Comparison of ENCODE assay signal across 8 cellular contexts in genomic region chr2:193695367-193695766, GRCh38.
A peak's percentile ranks its signal among the peaks of the same experiment; 100 is the strongest.
DNase-seq lines count a peak whose midpoint lies in the region; ATAC-seq and TF ChIP-seq lines count a peak whose summit lies in the region.

No MANE protein-coding gene starts in this region.

- H3K27ac Mint-ChIP-seq in activated T-helper 2 cell treated with anti-CD3 and anti-CD28 coated beads, Interferon-gamma antibody, Interleukin-2, Interleukin-4, amounts not matched to agents 10 μg/mL and 5 μg/mL and 100 μg/mL, durations not matched to agents 14 hours and 24 hours and 36 hours: no peak overlapping the region

- H3K4me1 Mint-ChIP-seq in activated T-helper 2 cell treated with anti-CD3 and anti-CD28 coated beads, Interferon-gamma antibody, Interleukin-2, Interleukin-4, amounts not matched to agents 10 μg/mL and 5 μg/mL and 100 μg/mL, durations not matched to agents 14 hours and 24 hours and 36 hours (ENCODE audit: low read depth): no peaks in the 10 kb centered on the region

- H3K27me3 Mint-ChIP-seq in activated T-helper 2 cell treated with anti-CD3 and anti-CD28 coated beads, Interferon-gamma antibody, Interleukin-2, Interleukin-4, amounts not matched to agents 10 μg/mL and 5 μg/mL and 100 μg/mL, durations not matched to agents 14 hours and 24 hours and 36 hours (ENCODE audit: low read depth): no peaks in the 10 kb centered on the region

- H3K9me3 ChIP-seq in upper lobe of right lung: no peaks in the 10 kb centered on the region

- no peak overlapping the region for H3K4me3 Mint-ChIP-seq in activated T-helper 2 cell treated with anti-CD3 and anti-CD28 coated beads, Interferon-gamma antibody, Interleukin-2, Interleukin-4, amounts not matched to agents 10 μg/mL and 5 μg/mL and 100 μg/mL, durations not matched to agents 14 hours and 24 hours and 36 hours (ENCODE audit: low read depth)

- intact Hi-C loops in upper lobe of right lung (cut with DNase I): no loop called here
- intact Hi-C loops in activated T-helper 2 cell treated with anti-CD3 and anti-CD28 coated beads, Interferon-gamma antibody, Interleukin-2, Interleukin-4, amounts not matched to agents 10 μg/mL and 5 μg/mL and 100 μg/mL, durations not matched to agents 14 hours and 24 hours and 36 hours (cut with micrococcal nuclease): no loop called here

- H3K27me3 ChIP-seq in upper lobe of right lung: no peaks in the 10 kb centered on the region

- TF ChIP-seq CTCF in GM12864 (IDR thresholded peaks at IDR 0.05; ENCODE audit: low read depth, low read length, missing control alignments) (peak; percentile 42), epithelial cell of proximal tubule (conservative IDR thresholded peaks at IDR 0.05; ENCODE audit: low read depth, low read length) (peak; percentile 66), upper lobe of right lung (IDR thresholded peaks at IDR 0.05) (no peak)

- no peaks in the 10 kb centered on the region for H3K36me3 ChIP-seq in upper lobe of right lung

- ATAC-seq in HG02678 (IDR thresholded peaks at IDR 0.05; ENCODE audit: unreplicated experiment) (peak; percentile 60), upper lobe of right lung (no peak), HG03460 (IDR thresholded peaks at IDR 0.05; ENCODE audit: unreplicated experiment) (no peak)

- no peaks in the 10 kb centered on the region for H3K4me1 ChIP-seq in upper lobe of right lung

- H3K36me3 Mint-ChIP-seq in activated T-helper 2 cell treated with anti-CD3 and anti-CD28 coated beads, Interferon-gamma antibody, Interleukin-2, Interleukin-4, amounts not matched to agents 10 μg/mL and 5 μg/mL and 100 μg/mL, durations not matched to agents 14 hours and 24 hours and 36 hours (ENCODE audit: low read depth): no peaks in the 10 kb centered on the region

- no peaks in the 10 kb centered on the region for H3K9me3 Mint-ChIP-seq in activated T-helper 2 cell treated with anti-CD3 and anti-CD28 coated beads, Interferon-gamma antibody, Interleukin-2, Interleukin-4, amounts not matched to agents 10 μg/mL and 5 μg/mL and 100 μg/mL, durations not matched to agents 14 hours and 24 hours and 36 hours

- no peak overlapping the region for H3K4me3 ChIP-seq in GM12864 (ENCODE audit: low read depth, low read length)
- H3K4me3 ChIP-seq in epithelial cell of proximal tubule (ENCODE audit: low read depth, low read length): no peak overlapping the region
- no peak overlapping the region for H3K4me3 ChIP-seq in upper lobe of right lung

- no peak overlapping the region for H3K27ac ChIP-seq in upper lobe of right lung

- DNase-seq in GM12864 (ENCODE audit: low read depth) (no peak), NCI-H446 treated with DMSO at 0.1 percent for 48 hours (lab: John Stamatoyannopoulos, UW) (peak; percentile 26), epithelial cell of proximal tubule (ENCODE audit: low read depth) (no peak), DMS79 (lab: John Stamatoyannopoulos, UW) (no peak), upper lobe of right lung (no peak)
- no peak for DNase-seq in activated T-helper 2 cell treated with anti-CD3 and anti-CD28 coated beads, Interferon-gamma antibody, Interleukin-2, Interleukin-4, amounts not matched to agents 10 μg/mL and 5 μg/mL and 100 μg/mL, durations not matched to agents 14 hours and 24 hours and 36 hours (ENCODE audit: low spot score)
